ENCODE assay signal across 34 cellular contexts in the genomic region with DNA sequence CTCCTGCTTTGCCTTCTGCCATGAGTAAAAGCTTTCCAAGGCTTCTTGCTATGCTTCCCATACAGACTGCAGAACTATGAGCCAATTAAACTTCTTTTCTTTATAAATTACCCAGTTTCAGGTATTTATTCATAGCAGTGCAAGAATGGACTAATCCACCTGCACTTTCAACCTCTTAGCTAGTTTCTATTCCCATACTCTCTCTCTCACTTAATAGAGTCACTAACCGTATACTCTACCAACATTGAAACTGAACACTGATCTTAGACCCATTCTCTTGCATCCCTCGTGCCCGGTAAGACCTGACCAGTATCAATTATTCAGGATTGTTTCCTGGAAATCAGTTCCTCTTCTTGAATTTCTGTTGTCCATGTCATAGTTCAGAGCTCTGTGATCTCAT.
"Had no signal": no experiment of that assay in that cellular context is flagged by ENCODE, and none has a peak within 500 bp of the region (broad histone marks: within the 10 kb centered on the region; RNA-seq: fewer than 3 reads in every experiment).

No MANE protein-coding gene starts in this region.

- H3K27me3 ChIP-seq: MG63 had no signal

- H3K4me3 ChIP-seq: MG63 had no signal

- DNase-seq: Karpas-422, Kasumi-1, KG1, MG63, MV-4-11, NCI-H1048, NCI-H1092, NCI-H1092 treated with DMSO at 0.1 percent for 48 hours, NCI-H1105, NCI-H1105 treated with DMSO at 0.1 percent for 48 hours, NCI-H1417, NCI-H1417 treated with DMSO at 0.1 percent for 48 hours, NCI-H1436, NCI-H1436 treated with DMSO at 0.1 percent for 48 hours, NCI-H146, NCI-H1694, NCI-H1694 treated with DMSO at 0.1 percent for 48 hours, NCI-H187, NCI-H187 treated with DMSO at 0.1 percent for 48 hours, NCI-H1930, NCI-H2029, NCI-H2029 treated with DMSO at 0.1 percent for 48 hours, NCI-H2081, NCI-H2081 treated with DMSO at 0.1 percent for 48 hours, NCI-H2107, NCI-H2171, NCI-H2171 treated with DMSO at 0.1 percent for 48 hours, NCI-H2227 treated with DMSO at 0.1 percent for 48 hours, NCI-H226, NCI-H345, NCI-H446, NCI-H446 treated with DMSO at 0.1 percent for 48 hours, NCI-H510A had no signal

- H3K27ac ChIP-seq: KMS-11 had no signal

- H3K36me3 ChIP-seq: MG63 had no signal

- H3K9ac ChIP-seq: KMS-11 had no signal

- H3K4me2 ChIP-seq: KMS-11 had no signal
